1 cellular context compared by ENCODE assay signal in genomic region chr14:103870144-103870876, GRCh38.
A peak's percentile ranks its signal among the peaks of the same experiment; 100 is the strongest.
TF ChIP-seq lines count a peak whose summit lies in the region.

No MANE protein-coding gene starts in this region.

TF ChIP-seq in HepG2, 621 proteins besides CTCF, POLR2A, EP300 and RAD21 (continued from another document):
- TF ChIP-seq LBX2 (CRISPR knock-in tag; IDR thresholded peaks at IDR 0.05; ENCODE audit: borderline replicate concordance) (no peak), HNF4A (CRISPR knock-in tag; IDR thresholded peaks at IDR 0.05) (peak; percentile 36), TFDP2 (CRISPR knock-in tag; IDR thresholded peaks at IDR 0.05) (no peak), UBTF (CRISPR knock-in tag; IDR thresholded peaks at IDR 0.05) (0 out of 2 replicates have a peak, but pooled peaks have one; percentile 23), SMAD9 (CRISPR knock-in tag; IDR thresholded peaks at IDR 0.05) (no peak), MYC (CRISPR knock-in tag; IDR thresholded peaks at IDR 0.05; ENCODE audit: borderline replicate concordance) (peak; percentile 23; the same call in 1 of the 2 replicates), FOXA3 (CRISPR knock-in tag; IDR thresholded peaks at IDR 0.05) (no peak), PATZ1 (CRISPR knock-in tag; IDR thresholded peaks at IDR 0.05) (peak; percentile 16; the same call in 1 of the 2 replicates), ZFP41 (CRISPR knock-in tag; IDR thresholded peaks at IDR 0.05; ENCODE audit: borderline replicate concordance) (peak; percentile 76; the same call in 1 of the 2 replicates), TBP (CRISPR knock-in tag; IDR thresholded peaks at IDR 0.05) (no peak), STAG1 (CRISPR knock-in tag; IDR thresholded peaks at IDR 0.05) (peak; percentile 56), ZNF550 (CRISPR knock-in tag; IDR thresholded peaks at IDR 0.05; ENCODE audit: borderline replicate concordance) (0 out of 2 replicates have a peak, but pooled peaks have one; percentile 39), ZNF687 (CRISPR knock-in tag; IDR thresholded peaks at IDR 0.05) (peak; percentile 59), IRF1 (CRISPR knock-in tag; IDR thresholded peaks at IDR 0.05; ENCODE audit: low read depth) (no peak), AGO1 (IDR thresholded peaks at IDR 0.05; ENCODE audit: low read depth, low read length, poor library complexity, severe bottlenecking) (peak; percentile 73), IRF2 (CRISPR knock-in tag; IDR thresholded peaks at IDR 0.05) (no peak)
